ENCODE assay signal across 23 cellular contexts in genomic region chr6:111267764-111268333, GRCh38.
"Had no signal": no experiment of that assay in that cellular context is flagged by ENCODE, and none has a peak within 500 bp of the region (broad histone marks: within the 10 kb centered on the region; RNA-seq: fewer than 3 reads in every experiment).

No MANE protein-coding gene starts in this region.

- H3K27me3 ChIP-seq: brain microvascular endothelial cell, gastroesophageal sphincter, heart left ventricle, suprapubic skin, transverse colon, vagina had no signal

- H3K9me3 Mint-ChIP-seq: activated naive CD8-positive, alpha-beta T cell treated with anti-CD3 and anti-CD28 coated beads, Interleukin-2, amount 50 U/mL, for 24 hours; stimulated activated naive CD8-positive, alpha-beta T cell treated with anti-CD3 and anti-CD28 coated beads, Interleukin-15, amount 100 ng/mL, for 72 hours; T-helper 2 cell treated with Interferon-gamma antibody and Interleukin-4, amounts not matched to agents 5 μg/mL and 100 μg/mL, for 36 hours; WTC11 had no signal

- H3K4me1 Mint-ChIP-seq: WTC11 had no signal

- ATAC-seq: activated CD8-positive, alpha-beta memory T cell treated with anti-CD3 and anti-CD28 coated beads, Interleukin-2, amount 10 ng/mL, durations not matched to agents 7 days and 5 days; activated naive CD8-positive, alpha-beta T cell treated with anti-CD3 and anti-CD28 coated beads, Interleukin-2, amount 50 U/mL, for 24 hours; gastroesophageal sphincter; heart left ventricle; stimulated activated naive CD8-positive, alpha-beta T cell treated with anti-CD3 and anti-CD28 coated beads, Interleukin-15, amount 100 ng/mL, for 72 hours; WTC11 had no signal

- H3K9me3 ChIP-seq: prostate gland, suprapubic skin, transverse colon, vagina had no signal

- H3K4me3 ChIP-seq: gastroesophageal sphincter, heart left ventricle, left ventricle myocardium inferior, prostate gland, suprapubic skin, transverse colon, vagina had no signal

- DNase-seq: activated CD4-positive, alpha-beta memory T cell treated with anti-CD3 and anti-CD28 coated beads, Interleukin-2, amount 10 ng/mL, durations not matched to agents 7 days and 5 days; activated CD4-positive, alpha-beta T cell treated with anti-CD3 and anti-CD28 coated beads for 48 hours; activated CD8-positive, alpha-beta memory T cell treated with anti-CD3 and anti-CD28 coated beads, Interleukin-2, amount 10 ng/mL, durations not matched to agents 7 days and 5 days; activated naive CD8-positive, alpha-beta T cell treated with anti-CD3 and anti-CD28 coated beads, Interleukin-2, amount 50 U/mL, for 24 hours; anterior cingulate cortex; brain microvascular endothelial cell; central memory CD4-positive, alpha-beta T cell; heart left ventricle; kidney glomerular epithelial cell; left ventricle myocardium inferior; mammary epithelial cell; right cardiac atrium; stimulated activated CD4-positive, alpha-beta T cell treated with anti-CD3 and anti-CD28 coated beads, Interleukin-2, amount 100 ng/mL, for 24 hours; stimulated activated naive CD8-positive, alpha-beta T cell treated with anti-CD3 and anti-CD28 coated beads, Interleukin-15, amount 100 ng/mL, for 72 hours; transverse colon had no signal

- H3K4me1 ChIP-seq: prostate gland, transverse colon had no signal

- FAIRE-seq: colon, endometrium had no signal

- H3K36me3 ChIP-seq: prostate gland had no signal

- H3K4me3 Mint-ChIP-seq: activated CD4-positive, alpha-beta memory T cell treated with anti-CD3 and anti-CD28 coated beads, Interleukin-2, amount 10 ng/mL, durations not matched to agents 7 days and 5 days; activated CD8-positive, alpha-beta memory T cell treated with anti-CD3 and anti-CD28 coated beads, Interleukin-2, amount 10 ng/mL, durations not matched to agents 7 days and 5 days; activated naive CD8-positive, alpha-beta T cell treated with anti-CD3 and anti-CD28 coated beads, Interleukin-2, amount 50 U/mL, for 24 hours; stimulated activated naive CD8-positive, alpha-beta T cell treated with anti-CD3 and anti-CD28 coated beads, Interleukin-15, amount 100 ng/mL, for 72 hours; T-helper 2 cell treated with Interferon-gamma antibody and Interleukin-4, amounts not matched to agents 5 μg/mL and 100 μg/mL, for 36 hours; WTC11 had no signal

- H3K27ac Mint-ChIP-seq: activated CD4-positive, alpha-beta memory T cell treated with anti-CD3 and anti-CD28 coated beads, Interleukin-2, amount 10 ng/mL, durations not matched to agents 7 days and 5 days; activated CD8-positive, alpha-beta memory T cell treated with anti-CD3 and anti-CD28 coated beads, Interleukin-2, amount 10 ng/mL, durations not matched to agents 7 days and 5 days; activated naive CD8-positive, alpha-beta T cell treated with anti-CD3 and anti-CD28 coated beads, Interleukin-2, amount 50 U/mL, for 24 hours; stimulated activated naive CD8-positive, alpha-beta T cell treated with anti-CD3 and anti-CD28 coated beads, Interleukin-15, amount 100 ng/mL, for 72 hours; T-helper 2 cell treated with Interferon-gamma antibody and Interleukin-4, amounts not matched to agents 5 μg/mL and 100 μg/mL, for 36 hours; WTC11 had no signal

- H3K27ac ChIP-seq: brain microvascular endothelial cell, gastroesophageal sphincter, heart left ventricle, left ventricle myocardium inferior, prostate gland, suprapubic skin, transverse colon, vagina had no signal

- H3K27me3 Mint-ChIP-seq: activated CD4-positive, alpha-beta memory T cell treated with anti-CD3 and anti-CD28 coated beads, Interleukin-2, amount 10 ng/mL, durations not matched to agents 7 days and 5 days; activated CD8-positive, alpha-beta memory T cell treated with anti-CD3 and anti-CD28 coated beads, Interleukin-2, amount 10 ng/mL, durations not matched to agents 7 days and 5 days; activated naive CD8-positive, alpha-beta T cell treated with anti-CD3 and anti-CD28 coated beads, Interleukin-2, amount 50 U/mL, for 24 hours; stimulated activated naive CD8-positive, alpha-beta T cell treated with anti-CD3 and anti-CD28 coated beads, Interleukin-15, amount 100 ng/mL, for 72 hours had no signal
